Comparison of ENCODE assay signal across 14 cellular contexts in the genomic region with DNA sequence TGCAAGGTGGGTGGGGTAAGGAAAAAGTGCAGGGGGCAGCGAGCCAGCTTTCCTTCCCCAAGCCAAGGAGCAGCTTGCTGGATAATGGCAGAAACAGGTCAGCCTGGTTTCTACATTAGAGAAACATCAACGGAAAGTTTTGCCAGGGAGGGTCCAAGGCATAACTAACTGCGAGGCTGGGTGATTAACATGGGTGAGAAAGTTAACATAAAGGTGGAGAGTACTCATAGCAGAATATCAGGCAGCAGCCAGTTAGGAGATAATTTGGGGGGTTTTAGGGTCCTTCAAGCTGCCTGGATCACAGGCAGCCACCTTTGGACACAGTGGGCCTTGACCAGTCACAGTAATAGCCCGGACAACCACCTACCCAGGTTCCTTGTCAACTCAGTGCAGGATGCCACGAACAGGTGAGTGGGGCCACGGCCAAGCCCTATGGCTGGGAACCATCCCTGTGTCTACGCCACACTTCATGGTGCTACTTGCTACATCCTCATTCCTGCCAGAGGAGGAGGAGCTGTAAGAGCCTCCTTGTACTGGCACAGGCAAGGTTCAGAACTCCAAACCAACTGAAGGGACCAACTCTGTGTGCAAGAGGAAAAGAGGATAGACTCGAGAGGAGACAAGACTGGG. TPM values are rescaled to one million over a fixed set of nuclear protein-coding genes. Genes with fewer than 3 reads are reported as not detected.
DNase-seq lines count a peak whose midpoint lies in the region; ATAC-seq and TF ChIP-seq lines count a peak whose summit lies in the region.
"Had no signal": no experiment of that assay in that cellular context is flagged by ENCODE, and none has a peak within 500 bp of the region (broad histone marks: within the 10 kb centered on the region; RNA-seq: fewer than 3 reads in every experiment).

No MANE protein-coding gene starts in this region.

- peaks cover 66% of the 10 kb centered on the region for H3K4me1 Mint-ChIP-seq in activated naive CD4-positive, alpha-beta T cell treated with anti-CD3 and anti-CD28 coated beads, Interleukin-2, amount 50 U/mL, for 24 hours
- H3K4me1 Mint-ChIP-seq in chondrocyte (ENCODE audit: low read depth), result peaks cover 47% of the 10 kb centered on the region
- H3K4me1 Mint-ChIP-seq in naive thymus-derived CD4-positive, alpha-beta T cell, result peaks cover 53 to 67% (median 64%) of the 10 kb centered on the region in 7 donors

- POLR2A ChIA-PET in naive thymus-derived CD4-positive, alpha-beta T cell (lab: Charles Lee), result no interaction called here

- no peaks in the 10 kb centered on the region for H3K9me3 ChIP-seq in naive thymus-derived CD4-positive, alpha-beta T cell (ENCODE audit: control insufficient read depth in 2 of 3, low read length in 3 of 3)
- H3K9me3 ChIP-seq in upper lobe of left lung, result no peaks in the 10 kb centered on the region

- peaks cover 26 to 56% of the 10 kb centered on the region in 2 donors for H3K4me1 ChIP-seq in naive thymus-derived CD4-positive, alpha-beta T cell (ENCODE audit: control insufficient read depth in 2 of 2, insufficient read depth in 2 of 2, low read length in 2 of 2)
- peaks cover 68 to 87% (median 69%) of the 10 kb centered on the region in 4 donors for H3K4me1 ChIP-seq in upper lobe of left lung

- H3K4me3 ChIP-seq in naive thymus-derived CD4-positive, alpha-beta T cell (ENCODE audit: low read length), result no peak overlapping the region
- H3K4me3 ChIP-seq in upper lobe of left lung, result no peak overlapping the region

- no peaks in the 10 kb centered on the region for H3K9me3 Mint-ChIP-seq in activated naive CD4-positive, alpha-beta T cell treated with anti-CD3 and anti-CD28 coated beads, Interleukin-2, amount 50 U/mL, for 24 hours
- no peaks in the 10 kb centered on the region for H3K9me3 Mint-ChIP-seq in chondrocyte (ENCODE audit: low read depth)
- peaks cover 0 to 1% (median 0%) of the 10 kb centered on the region in 11 donors for H3K9me3 Mint-ChIP-seq in naive thymus-derived CD4-positive, alpha-beta T cell
- H3K9me3 Mint-ChIP-seq: activated T-helper 17 cell treated with anti-CD3 and anti-CD28 coated beads, Interleukin-2, amount 50 U/mL, for 72 hours; T-helper 1 cell treated with Interleukin-12 subunit alpha and Interleukin-12 subunit beta and Interleukin-4 antibody, amounts not matched to agents 30 μg/mL and 1 μg/mL, for 36 hours had no signal

- CTCF ChIA-PET in naive thymus-derived CD4-positive, alpha-beta T cell (lab: Charles Lee), result interaction anchor here (1.8 kb wide), 1 partner anchor 12 kb away, joined by 8 read pairs; no protein-coding TSS in a partner anchor

- no peak for ATAC-seq in naive thymus-derived CD4-positive, alpha-beta T cell
- ATAC-seq in upper lobe of left lung (ENCODE audit: low FRiP score in 2 of 2), result no peak
- ATAC-seq: activated T-helper 17 cell treated with anti-CD3 and anti-CD28 coated beads, Interleukin-2, amount 50 U/mL, for 72 hours had no signal

- intact Hi-C loops in naive thymus-derived CD4-positive, alpha-beta T cell (cut with micrococcal nuclease), result no loop called here

- TF ChIP-seq CTCF in chondrocyte (IDR thresholded peaks at IDR 0.05), result no peak
- no peak for TF ChIP-seq CTCF in upper lobe of left lung (IDR thresholded peaks at IDR 0.05)

- H3K4me3 Mint-ChIP-seq in activated naive CD4-positive, alpha-beta T cell treated with anti-CD3 and anti-CD28 coated beads, Interleukin-2, amount 50 U/mL, for 24 hours, result no peak overlapping the region
- H3K4me3 Mint-ChIP-seq in chondrocyte (ENCODE audit: unreplicated experiment), result no peak overlapping the region
- peak overlapping the region in 3 of 10 donors; percentile 15 to 93 (median 41) for H3K4me3 Mint-ChIP-seq in naive thymus-derived CD4-positive, alpha-beta T cell
- H3K4me3 Mint-ChIP-seq: activated T-helper 17 cell treated with anti-CD3 and anti-CD28 coated beads, Interleukin-2, amount 50 U/mL, for 72 hours; T-helper 1 cell treated with Interleukin-12 subunit alpha and Interleukin-12 subunit beta and Interleukin-4 antibody, amounts not matched to agents 30 μg/mL and 1 μg/mL, for 36 hours had no signal

- no peak for TF ChIP-seq EP300 in upper lobe of left lung (IDR thresholded peaks at IDR 0.05)

- no peaks in the 10 kb centered on the region for H3K27me3 ChIP-seq in naive thymus-derived CD4-positive, alpha-beta T cell (ENCODE audit: control insufficient read depth in 2 of 2, insufficient read depth in 2 of 2, low read length in 2 of 2)
- no peaks in the 10 kb centered on the region for H3K27me3 ChIP-seq in upper lobe of left lung
- H3K27me3 ChIP-seq: brain microvascular endothelial cell had no signal

- H3K36me3 Mint-ChIP-seq in activated naive CD4-positive, alpha-beta T cell treated with anti-CD3 and anti-CD28 coated beads, Interleukin-2, amount 50 U/mL, for 24 hours, result peaks cover 5% of the 10 kb centered on the region
- peaks cover 6% of the 10 kb centered on the region for H3K36me3 Mint-ChIP-seq in chondrocyte (ENCODE audit: low read depth)
- H3K36me3 Mint-ChIP-seq in naive thymus-derived CD4-positive, alpha-beta T cell, result peaks cover 0 to 17% (median 2%) of the 10 kb centered on the region in 5 donors

- TF ChIP-seq POLR2A in upper lobe of left lung (IDR thresholded peaks at IDR 0.05), result no peak

- H3K27ac Mint-ChIP-seq in activated naive CD4-positive, alpha-beta T cell treated with anti-CD3 and anti-CD28 coated beads, Interleukin-2, amount 50 U/mL, for 24 hours, result peak overlapping the region; percentile 59
- H3K27ac Mint-ChIP-seq in chondrocyte (ENCODE audit: unreplicated experiment), result peak overlapping the region; percentile 22
- peak overlapping the region in 8 of 9 donors; percentile 1 to 84 (median 52) for H3K27ac Mint-ChIP-seq in naive thymus-derived CD4-positive, alpha-beta T cell
- H3K27ac Mint-ChIP-seq: activated T-helper 17 cell treated with anti-CD3 and anti-CD28 coated beads, Interleukin-2, amount 50 U/mL, for 72 hours; T-helper 1 cell treated with Interleukin-12 subunit alpha and Interleukin-12 subunit beta and Interleukin-4 antibody, amounts not matched to agents 30 μg/mL and 1 μg/mL, for 36 hours had no signal

- 76 to 87% methylated on average over 8 of the region's 8 CpGs for WGBS in upper lobe of left lung, 2 donors

- DNase-seq in activated naive CD4-positive, alpha-beta T cell treated with anti-CD3 and anti-CD28 coated beads, Interleukin-2, amount 50 U/mL, for 16 hours, result no peak
- DNase-seq in chondrocyte (ENCODE audit: low spot score) (no peak), upper lobe of left lung (no peak), NCI-H2081 (lab: John Stamatoyannopoulos, UW) (no peak), MV-4-11 (lab: John Stamatoyannopoulos, UW) (no peak), DMS79 treated with DMSO at 0.1 percent for 48 hours (lab: John Stamatoyannopoulos, UW) (no peak)
- no peak for DNase-seq in naive thymus-derived CD4-positive, alpha-beta T cell
- DNase-seq: activated CD4-positive, alpha-beta T cell treated with anti-CD3 and anti-CD28 coated beads, Interleukin-2, amount 50 U/mL, for 1 hour; brain microvascular endothelial cell; midbrain; stimulated activated CD4-positive, alpha-beta T cell treated with anti-CD3 and anti-CD28 coated beads, Interleukin-4, amount 100 ng/mL, for 4 hours had no signal

- H3K27ac ChIP-seq in naive thymus-derived CD4-positive, alpha-beta T cell (ENCODE audit: low read depth, low read length), result no peak overlapping the region
- H3K27ac ChIP-seq in upper lobe of left lung, result peak overlapping the region in 3 of 4 donors; percentile 15 to 70 (median 52)

- no peaks in the 10 kb centered on the region for H3K27me3 Mint-ChIP-seq in activated naive CD4-positive, alpha-beta T cell treated with anti-CD3 and anti-CD28 coated beads, Interleukin-2, amount 50 U/mL, for 24 hours
- no peaks in the 10 kb centered on the region for H3K27me3 Mint-ChIP-seq in chondrocyte (ENCODE audit: low read depth)
- H3K27me3 Mint-ChIP-seq in naive thymus-derived CD4-positive, alpha-beta T cell, result no peaks in the 10 kb centered on the region
- H3K27me3 Mint-ChIP-seq: activated T-helper 17 cell treated with anti-CD3 and anti-CD28 coated beads, Interleukin-2, amount 50 U/mL, for 72 hours had no signal

- peaks cover 0 to 32% (median 11%) of the 10 kb centered on the region in 3 experiments for H3K36me3 ChIP-seq in naive thymus-derived CD4-positive, alpha-beta T cell (ENCODE audit: control insufficient read depth in 2 of 3, insufficient read depth in 3 of 3, low read length in 3 of 3)
- H3K36me3 ChIP-seq in upper lobe of left lung, result peaks cover 19 to 32% (median 30%) of the 10 kb centered on the region in 4 donors

RNA-seq across cellular contexts. Expression of a gene that starts 20.1 kb away (rescaled TPM):
- total RNA-seq in chondrocyte (10.3 to 14.5 TPM (median 14.1 TPM) in 3 replicates), upper lobe of left lung (10 to 100 TPM; 28.3 to 86.2 (median 34.4) TPM)
- total RNA-seq in naive thymus-derived CD4-positive, alpha-beta T cell, result 100 to 1,000 TPM in 1 of 5 experiments, 10 to 100 TPM in 4; 20.0 to 129 (median 27.8) TPM
- polyA plus RNA-seq in naive thymus-derived CD4-positive, alpha-beta T cell, result 10 to 100 TPM; 17.8 to 18.0 TPM

RNA-seq across cellular contexts. Expression of a gene that starts 35.4 kb away (rescaled TPM):
- 0.13 to 0.27 TPM (median 0.15 TPM) in 3 replicates for total RNA-seq in chondrocyte
- total RNA-seq in naive thymus-derived CD4-positive, alpha-beta T cell, result under 1 TPM in 1 of 5 experiments, not detected in 4; 0.17 TPM
- polyA plus RNA-seq in naive thymus-derived CD4-positive, alpha-beta T cell, result not detected
- 10 to 100 TPM in 1 of 6 donors, 1 to 10 TPM in 3, under 1 TPM in 2; 0.14 to 11.0 (median 1.0) TPM for total RNA-seq in upper lobe of left lung

RNA-seq across cellular contexts. Expression of a gene that starts 49.2 kb away (rescaled TPM):
- total RNA-seq in chondrocyte (0.28 to 0.73 TPM (median 0.32 TPM) in 3 replicates), upper lobe of left lung (10 to 100 TPM in 1 of 6 donors, 1 to 10 TPM in 5; 2.8 to 11.2 (median 7.8) TPM)
- 1 to 10 TPM; 1.1 to 2.5 (median 1.4) TPM for total RNA-seq in naive thymus-derived CD4-positive, alpha-beta T cell
- polyA plus RNA-seq in naive thymus-derived CD4-positive, alpha-beta T cell, result 1 to 10 TPM; 1.0 to 1.3 TPM
